8 cellular contexts compared by ENCODE assay signal in genomic region chr20:2651772-2652723, GRCh38. TPM values are rescaled to one million over a fixed set of nuclear protein-coding genes. Genes with fewer than 3 reads are reported as not detected.
A peak's percentile ranks its signal among the peaks of the same experiment; 100 is the strongest.
DNase-seq lines count a peak whose midpoint lies in the region; ATAC-seq and TF ChIP-seq lines count a peak whose summit lies in the region.

NOP56 (plus strand) TSS chr20:2652632; CDS start chr20:2652661, 29 bp downstream.

- peak within 1 kb of the TSS; percentile 89 for H3K4me3 Mint-ChIP-seq in activated naive CD4-positive, alpha-beta T cell treated with anti-CD3 and anti-CD28 coated beads, Interleukin-2, amount 10 ng/mL, durations not matched to agents 7 days and 5 days

- CTCF ChIA-PET in activated naive CD4-positive, alpha-beta T cell treated with anti-CD3 and anti-CD28 coated beads, Interleukin-2, amount 10 ng/mL, durations not matched to agents 7 days and 5 days (lab: Charles Lee) = interaction anchor here (0.7 to 1.6 kb wide), 2 partner anchors 36 to 77 kb away, joined by 3 to 8 read pairs; no protein-coding TSS in a partner anchor

- no peaks in the 10 kb centered on the region for H3K27me3 Mint-ChIP-seq in activated naive CD4-positive, alpha-beta T cell treated with anti-CD3 and anti-CD28 coated beads, Interleukin-2, amount 10 ng/mL, durations not matched to agents 7 days and 5 days

- no peaks in the 10 kb centered on the region for H3K9me3 Mint-ChIP-seq in activated naive CD4-positive, alpha-beta T cell treated with anti-CD3 and anti-CD28 coated beads, Interleukin-2, amount 10 ng/mL, durations not matched to agents 7 days and 5 days

- H3K36me3 ChIP-seq in SK-N-MC (ENCODE audit: insufficient read depth, low read length) = peaks cover 42% of the 10 kb centered on the region
- peaks cover 0 to 35% of the 10 kb centered on the region in 2 donors for H3K36me3 ChIP-seq in gastroesophageal sphincter

- peak; percentile 97 for ATAC-seq in gastroesophageal sphincter

- TF ChIP-seq EP300 in gastroesophageal sphincter (IDR thresholded peaks at IDR 0.05) = no peak

- peaks cover 37% of the 10 kb centered on the region for H3K36me3 Mint-ChIP-seq in activated naive CD4-positive, alpha-beta T cell treated with anti-CD3 and anti-CD28 coated beads, Interleukin-2, amount 10 ng/mL, durations not matched to agents 7 days and 5 days

- peak; percentile 72 to 75 for TF ChIP-seq POLR2A in gastroesophageal sphincter (IDR thresholded peaks at IDR 0.05)

- peaks cover 0 to 35% (median 18%) of the 10 kb centered on the region in 3 donors for H3K4me1 ChIP-seq in gastroesophageal sphincter

- H3K9me3 ChIP-seq in SK-N-MC (ENCODE audit: low read depth, low read length) (no peaks in the 10 kb centered on the region), gastroesophageal sphincter (no peaks in the 10 kb centered on the region)

- H3K27ac ChIP-seq in SK-N-MC (peak within 1 kb of the TSS; percentile 95), gastroesophageal sphincter (peak within 1 kb of the TSS; percentile 51 to 95 (median 86))

- H3K4me1 Mint-ChIP-seq in activated naive CD4-positive, alpha-beta T cell treated with anti-CD3 and anti-CD28 coated beads, Interleukin-2, amount 10 ng/mL, durations not matched to agents 7 days and 5 days = peaks cover 52% of the 10 kb centered on the region

- DNase-seq in GM03348 (ENCODE audit: low spot score) (peak; percentile 98), HFF-Myc (ENCODE audit: extremely low read depth, low read depth) (peak; percentile 54), NAMALWA (ENCODE audit: low spot score) (peak; percentile 92), SK-N-MC (ENCODE audit: low read depth, low spot score) (peak; percentile 30), nucleus accumbens (lab: John Stamatoyannopoulos, UW) (peak; percentile 18 to 96 (median 90)), superior temporal gyrus (ENCODE audit: extremely low spot score) (peak; percentile 93)
- peak; percentile 92 for DNase-seq in activated naive CD4-positive, alpha-beta T cell treated with anti-CD3 and anti-CD28 coated beads, Interleukin-2, amount 10 ng/mL, durations not matched to agents 7 days and 5 days

- H3K27me3 ChIP-seq in gastroesophageal sphincter = no peaks in the 10 kb centered on the region

- H3K9ac ChIP-seq in SK-N-MC (ENCODE audit: insufficient read length) = peak within 1 kb of the TSS; percentile 96

- H3K27ac Mint-ChIP-seq in activated naive CD4-positive, alpha-beta T cell treated with anti-CD3 and anti-CD28 coated beads, Interleukin-2, amount 10 ng/mL, durations not matched to agents 7 days and 5 days = peak within 1 kb of the TSS; percentile 96

- no peak for TF ChIP-seq CTCF in HFF-Myc (IDR thresholded peaks at IDR 0.05; ENCODE audit: low read depth, low read length, missing control alignments)
- peak in 1 of 4 experiments; percentile 2 for TF ChIP-seq CTCF in gastroesophageal sphincter (IDR thresholded peaks at IDR 0.05)

- WGBS in gastroesophageal sphincter (ENCODE audit: low coverage in 1 of 2), 2 donors = 0 to 3% methylated on average over 9 to 31 of the region's 101 CpGs

- peak within 1 kb of the TSS; percentile 100 for H3K4me3 ChIP-seq in HFF-Myc (replicated peaks; ENCODE audit: low read depth, low read length)
- H3K4me3 ChIP-seq in SK-N-MC = peak within 1 kb of the TSS; percentile 91
- peak within 1 kb of the TSS; percentile 83 to 96 for H3K4me3 ChIP-seq in gastroesophageal sphincter

RNA-seq across cellular contexts. Expression of gene NOP56, which starts in this region (rescaled TPM):
- 100 to 1,000 TPM in 1 of 4 donors, 10 to 100 TPM in 3; 44.8 to 108 (median 54.6) TPM for total RNA-seq in gastroesophageal sphincter

Comparison
In these comparisons a context has a peak if more than half of its experiments do, and no peak if none do; other contexts are left out.
1. Peak in every context shown above with its lines: DNase-seq, ATAC-seq, H3K4me3 ChIP-seq and H3K27ac ChIP-seq.
2. DNase-seq: peak in every context shown above with its lines; median percentile 98 in GM03348; 93 in superior temporal gyrus; 92 in NAMALWA; 92 in activated naive CD4-positive, alpha-beta T cell treated with anti-CD3 and anti-CD28 coated beads, Interleukin-2, amount 10 ng/mL, durations not matched to agents 7 days and 5 days; 90 in nucleus accumbens; 54 in HFF-Myc; 30 in SK-N-MC.